In genomic region chr19:56974554-56975207, GRCh38 we compare ENCODE assay signal across 30 cellular contexts.
"Had no signal": no experiment of that assay in that cellular context is flagged by ENCODE, and none has a peak within 500 bp of the region (broad histone marks: within the 10 kb centered on the region; RNA-seq: fewer than 3 reads in every experiment).

No MANE protein-coding gene starts in this region.

- H3K9me3 ChIP-seq: body of pancreas, MG63, SJCRH30 had no signal

- H3K4me3 Mint-ChIP-seq: activated CD4-positive, alpha-beta T cell treated with anti-CD3 and anti-CD28 coated beads for 36 hours; activated CD4-positive, alpha-beta T cell treated with anti-CD3 and anti-CD28 coated beads, Interleukin-2, amount 10 ng/mL, durations not matched to agents 7 days and 5 days; activated CD8-positive, alpha-beta T cell treated with anti-CD3 and anti-CD28 coated beads, Interleukin-2, amount 10 ng/mL, durations not matched to agents 7 days and 5 days; activated naive CD4-positive, alpha-beta T cell treated with anti-CD3 and anti-CD28 coated beads, Interleukin-2, amount 50 U/mL, for 24 hours; activated naive CD8-positive, alpha-beta T cell treated with anti-CD3 and anti-CD28 coated beads, Interleukin-2, amount 10 ng/mL, durations not matched to agents 7 days and 5 days; activated T-cell treated with anti-CD3 and anti-CD28 coated beads, Interleukin-2, amount 50 U/mL, for 24 hours; T-helper 2 cell treated with Interferon-gamma antibody and Interleukin-4, amounts not matched to agents 5 μg/mL and 100 μg/mL, for 36 hours; WTC11 had no signal

- H3K36me3 ChIP-seq: MG63, SJCRH30 had no signal

- ATAC-seq: activated CD4-positive, alpha-beta T cell treated with anti-CD3 and anti-CD28 coated beads for 36 hours; activated CD4-positive, CD25-positive, alpha-beta regulatory T cell treated with anti-CD3 and anti-CD28 coated beads, Interleukin-2, amount 50 U/mL, for 24 hours; activated CD8-positive, alpha-beta T cell treated with anti-CD3 and anti-CD28 coated beads, Interleukin-2, amount 10 ng/mL, durations not matched to agents 7 days and 5 days; body of pancreas; Panc1; WTC11 had no signal

- H3K4me1 Mint-ChIP-seq: activated CD4-positive, alpha-beta T cell treated with anti-CD3 and anti-CD28 coated beads for 36 hours; activated CD4-positive, alpha-beta T cell treated with anti-CD3 and anti-CD28 coated beads, Interleukin-2, amount 10 ng/mL, durations not matched to agents 7 days and 5 days; activated naive CD4-positive, alpha-beta T cell treated with anti-CD3 and anti-CD28 coated beads, Interleukin-2, amount 50 U/mL, for 24 hours; activated naive CD8-positive, alpha-beta T cell treated with anti-CD3 and anti-CD28 coated beads, Interleukin-2, amount 10 ng/mL, durations not matched to agents 7 days and 5 days; WTC11 had no signal

- H3K27ac Mint-ChIP-seq: activated CD4-positive, alpha-beta T cell treated with anti-CD3 and anti-CD28 coated beads for 36 hours; activated CD4-positive, alpha-beta T cell treated with anti-CD3 and anti-CD28 coated beads, Interleukin-2, amount 10 ng/mL, durations not matched to agents 7 days and 5 days; activated CD8-positive, alpha-beta T cell treated with anti-CD3 and anti-CD28 coated beads, Interleukin-2, amount 10 ng/mL, durations not matched to agents 7 days and 5 days; activated naive CD4-positive, alpha-beta T cell treated with anti-CD3 and anti-CD28 coated beads, Interleukin-2, amount 50 U/mL, for 24 hours; activated naive CD8-positive, alpha-beta T cell treated with anti-CD3 and anti-CD28 coated beads, Interleukin-2, amount 10 ng/mL, durations not matched to agents 7 days and 5 days; activated T-cell treated with anti-CD3 and anti-CD28 coated beads, Interleukin-2, amount 50 U/mL, for 24 hours; activated T-helper 2 cell treated with anti-CD3 and anti-CD28 coated beads, Interferon-gamma antibody, Interleukin-2, Interleukin-4, amounts not matched to agents 10 μg/mL and 5 μg/mL and 100 μg/mL, durations not matched to agents 14 hours and 24 hours and 36 hours; T-helper 2 cell treated with Interferon-gamma antibody and Interleukin-4, amounts not matched to agents 5 μg/mL and 100 μg/mL, for 36 hours; WTC11 had no signal

- H3K27me3 ChIP-seq: body of pancreas, MG63, SJCRH30 had no signal

- DNase-seq: activated CD4-positive, alpha-beta T cell treated with anti-CD3 and anti-CD28 coated beads for 36 hours; activated CD4-positive, alpha-beta T cell treated with anti-CD3 and anti-CD28 coated beads, Interleukin-2, amount 10 ng/mL, durations not matched to agents 7 days and 5 days; activated CD4-positive, alpha-beta T cell treated with anti-CD3 and anti-CD28 coated beads, Interleukin-2, amount 50 U/mL, for 48 hours; activated CD8-positive, alpha-beta T cell treated with anti-CD3 and anti-CD28 coated beads, Interleukin-2, amount 10 ng/mL, durations not matched to agents 7 days and 5 days; activated gamma-delta T cell; activated naive CD4-positive, alpha-beta T cell treated with Interleukin-2 at 50 U/mL for 16 hours; activated naive CD8-positive, alpha-beta T cell treated with anti-CD3 and anti-CD28 coated beads, Interleukin-2, amount 10 ng/mL, durations not matched to agents 7 days and 5 days; activated T-cell treated with anti-CD3 and anti-CD28 coated beads, Interleukin-2, amount 50 U/mL, for 24 hours; body of pancreas; caudate nucleus; Kasumi-1; KG1; MG63; NCI-H1048; NCI-H1105 treated with DMSO at 0.1 percent for 48 hours; NCI-H1436; NCI-H1694; NCI-H1930; NCI-H2081 treated with DMSO at 0.1 percent for 48 hours; NCI-H345; NCI-H524 treated with DMSO at 0.1 percent for 48 hours; SHP77 had no signal

- H3K27me3 Mint-ChIP-seq: activated CD4-positive, alpha-beta T cell treated with anti-CD3 and anti-CD28 coated beads for 36 hours; activated CD4-positive, alpha-beta T cell treated with anti-CD3 and anti-CD28 coated beads, Interleukin-2, amount 10 ng/mL, durations not matched to agents 7 days and 5 days; activated naive CD8-positive, alpha-beta T cell treated with anti-CD3 and anti-CD28 coated beads, Interleukin-2, amount 10 ng/mL, durations not matched to agents 7 days and 5 days; activated T-cell treated with anti-CD3 and anti-CD28 coated beads, Interleukin-2, amount 50 U/mL, for 24 hours had no signal

- H3K27ac ChIP-seq: body of pancreas, SK-N-MC had no signal

- H3K4me3 ChIP-seq: body of pancreas, MG63, SJCRH30, SK-N-MC had no signal

- H3K36me3 Mint-ChIP-seq: activated naive CD8-positive, alpha-beta T cell treated with anti-CD3 and anti-CD28 coated beads, Interleukin-2, amount 10 ng/mL, durations not matched to agents 7 days and 5 days had no signal
